ENCODE assay signal across 1 cellular context in genomic region chr18:63073481-63073880, GRCh38.
TF ChIP-seq lines count a peak whose summit lies in the region.

No MANE protein-coding gene starts in this region.

TF ChIP-seq in Ishikawa, 13 proteins besides CTCF, POLR2A, EP300 and RAD21 (continued from another document):
- no peak for TF ChIP-seq REST (IDR thresholded peaks at IDR 0.05; ENCODE audit: low read depth)
- TF ChIP-seq EGR1 (IDR thresholded peaks at IDR 0.05) = no peak
- TF ChIP-seq CREB1 (IDR thresholded peaks at IDR 0.05; ENCODE audit: low read depth) = no peak
